ENCODE assay signal across 24 cellular contexts in the genomic region with DNA sequence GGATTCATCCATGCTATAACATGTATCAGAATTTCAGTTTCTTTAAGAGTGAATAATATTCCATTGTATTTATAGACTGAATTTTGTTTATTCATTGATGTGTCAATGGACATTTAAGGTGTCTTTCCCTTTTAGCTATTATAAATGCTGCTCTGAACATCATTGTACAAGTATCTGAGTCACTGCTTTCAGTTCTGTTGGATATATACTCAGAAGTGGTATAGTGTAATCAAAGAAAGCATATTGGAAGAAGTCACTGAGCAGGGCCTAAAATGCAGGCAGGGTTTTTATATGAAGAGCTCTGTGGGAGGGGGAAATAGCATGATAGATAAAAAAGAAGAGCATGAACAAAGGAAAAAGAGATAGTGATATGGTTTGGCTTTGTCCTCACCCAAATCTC. TPM values are rescaled to one million over a fixed set of nuclear protein-coding genes. Genes with fewer than 3 reads are reported as not detected.
DNase-seq lines count a peak whose midpoint lies in the region; ATAC-seq and TF ChIP-seq lines count a peak whose summit lies in the region.
"Had no signal": no experiment of that assay in that cellular context is flagged by ENCODE, and none has a peak within 500 bp of the region (broad histone marks: within the 10 kb centered on the region; RNA-seq: fewer than 3 reads in every experiment).

No MANE protein-coding gene starts in this region.

- no peak for TF ChIP-seq CTCF in activated CD8-positive, alpha-beta T cell treated with anti-CD3 and anti-CD28 coated beads for 36 hours (IDR thresholded peaks at IDR 0.05)
- no peak for TF ChIP-seq CTCF in endothelial cell (IDR thresholded peaks at IDR 0.05; ENCODE audit: unreplicated experiment)
- TF ChIP-seq CTCF in RWPE1 (conservative IDR thresholded peaks at IDR 0.05; ENCODE audit: low read depth): no peak

- peaks cover 7% of the 10 kb centered on the region for H3K4me1 Mint-ChIP-seq in activated CD8-positive, alpha-beta T cell treated with anti-CD3 and anti-CD28 coated beads for 36 hours (ENCODE audit: low read depth)
- H3K4me1 Mint-ChIP-seq in activated CD8-positive, alpha-beta T cell treated with anti-CD3 and anti-CD28 coated beads, Interleukin-2, amount 10 ng/mL, durations not matched to agents 7 days and 5 days (ENCODE audit: low read depth): no peaks in the 10 kb centered on the region
- peaks cover 14% of the 10 kb centered on the region for H3K4me1 Mint-ChIP-seq in activated naive CD4-positive, alpha-beta T cell treated with anti-CD3 and anti-CD28 coated beads for 36 hours (ENCODE audit: low read depth)
- no peaks in the 10 kb centered on the region for H3K4me1 Mint-ChIP-seq in endothelial cell (ENCODE audit: unreplicated experiment)
- H3K4me1 Mint-ChIP-seq in stimulated activated effector memory CD8-positive, alpha-beta T cell treated with anti-CD3 and anti-CD28 coated beads, Interleukin-12 subunit alpha, Interleukin-12 subunit beta, amount 100 ng/mL, for 72 hours: no peaks in the 10 kb centered on the region
- H3K4me1 Mint-ChIP-seq: CD14-positive monocyte had no signal

- CTCF ChIA-PET in activated CD8-positive, alpha-beta T cell treated with anti-CD3 and anti-CD28 coated beads for 36 hours (lab: Charles Lee): interaction anchor here (0.7 kb wide), 1 partner anchor 16 kb away, joined by 3 read pairs; no protein-coding TSS in a partner anchor
- CTCF ChIA-PET in activated CD8-positive, alpha-beta T cell treated with anti-CD3 and anti-CD28 coated beads, Interleukin-2, amount 10 ng/mL, durations not matched to agents 7 days and 5 days (lab: Charles Lee): no interaction called here
- CTCF ChIA-PET in activated naive CD4-positive, alpha-beta T cell treated with anti-CD3 and anti-CD28 coated beads for 36 hours (lab: Charles Lee): no interaction called here
- CTCF ChIA-PET in RWPE1 (lab: Yijun Ruan, JAX): interaction anchor here (0.5 kb wide), 1 partner anchor 570 kb away, joined by 3 read pairs; no protein-coding TSS in a partner anchor

- H3K27ac ChIP-seq in RWPE1: no peak overlapping the region
- H3K27ac ChIP-seq: A549; BLaER1 treated with 17β-estradiol and CSF1 and Interleukin-3, amounts not matched to agents 10 nM and 100 nM; GM23248 had no signal

- intact Hi-C loops in activated CD8-positive, alpha-beta T cell treated with anti-CD3 and anti-CD28 coated beads for 36 hours (cut with micrococcal nuclease): no loop called here
- intact Hi-C loops in activated naive CD4-positive, alpha-beta T cell treated with anti-CD3 and anti-CD28 coated beads for 36 hours (cut with micrococcal nuclease): no loop called here

- no peak overlapping the region for H3K27ac Mint-ChIP-seq in activated CD8-positive, alpha-beta T cell treated with anti-CD3 and anti-CD28 coated beads for 36 hours
- H3K27ac Mint-ChIP-seq in activated CD8-positive, alpha-beta T cell treated with anti-CD3 and anti-CD28 coated beads, Interleukin-2, amount 10 ng/mL, durations not matched to agents 7 days and 5 days: no peak overlapping the region
- H3K27ac Mint-ChIP-seq in activated naive CD4-positive, alpha-beta T cell treated with anti-CD3 and anti-CD28 coated beads for 36 hours: peak overlapping the region; percentile 10
- no peak overlapping the region for H3K27ac Mint-ChIP-seq in endothelial cell (ENCODE audit: unreplicated experiment)
- peak overlapping the region; percentile 3 for H3K27ac Mint-ChIP-seq in stimulated activated effector memory CD8-positive, alpha-beta T cell treated with anti-CD3 and anti-CD28 coated beads, Interleukin-12 subunit alpha, Interleukin-12 subunit beta, amount 100 ng/mL, for 72 hours
- H3K27ac Mint-ChIP-seq: CD14-positive monocyte; CD4-positive, alpha-beta T cell had no signal

- peak; percentile 27 for ATAC-seq in activated CD8-positive, alpha-beta T cell treated with anti-CD3 and anti-CD28 coated beads for 36 hours
- ATAC-seq in activated CD8-positive, alpha-beta T cell treated with anti-CD3 and anti-CD28 coated beads, Interleukin-2, amount 10 ng/mL, durations not matched to agents 7 days and 5 days: no peak
- ATAC-seq in stimulated activated effector memory CD8-positive, alpha-beta T cell treated with anti-CD3 and anti-CD28 coated beads, Interleukin-12 subunit alpha, Interleukin-12 subunit beta, amount 100 ng/mL, for 72 hours: no peak
- ATAC-seq: A549, GM12878 had no signal

- POLR2A ChIA-PET in activated CD8-positive, alpha-beta T cell treated with anti-CD3 and anti-CD28 coated beads for 36 hours (lab: Charles Lee): no interaction called here
- POLR2A ChIA-PET in activated CD8-positive, alpha-beta T cell treated with anti-CD3 and anti-CD28 coated beads, Interleukin-2, amount 10 ng/mL, durations not matched to agents 7 days and 5 days (lab: Charles Lee): no interaction called here
- POLR2A ChIA-PET in RWPE1 (lab: Yijun Ruan, JAX; ENCODE audit: low non-redundant PET): no interaction called here

- no peaks in the 10 kb centered on the region for H3K27me3 Mint-ChIP-seq in activated CD8-positive, alpha-beta T cell treated with anti-CD3 and anti-CD28 coated beads for 36 hours
- H3K27me3 Mint-ChIP-seq in activated CD8-positive, alpha-beta T cell treated with anti-CD3 and anti-CD28 coated beads, Interleukin-2, amount 10 ng/mL, durations not matched to agents 7 days and 5 days (ENCODE audit: low read depth): no peaks in the 10 kb centered on the region
- no peaks in the 10 kb centered on the region for H3K27me3 Mint-ChIP-seq in activated naive CD4-positive, alpha-beta T cell treated with anti-CD3 and anti-CD28 coated beads for 36 hours (ENCODE audit: low read depth)
- H3K27me3 Mint-ChIP-seq in endothelial cell (ENCODE audit: unreplicated experiment): peaks cover 3% of the 10 kb centered on the region
- H3K27me3 Mint-ChIP-seq: CD4-positive, alpha-beta T cell; CD8-positive, alpha-beta memory T cell had no signal

- no peak overlapping the region for H3K4me3 Mint-ChIP-seq in activated CD8-positive, alpha-beta T cell treated with anti-CD3 and anti-CD28 coated beads for 36 hours
- no peak overlapping the region for H3K4me3 Mint-ChIP-seq in activated CD8-positive, alpha-beta T cell treated with anti-CD3 and anti-CD28 coated beads, Interleukin-2, amount 10 ng/mL, durations not matched to agents 7 days and 5 days
- no peak overlapping the region for H3K4me3 Mint-ChIP-seq in activated naive CD4-positive, alpha-beta T cell treated with anti-CD3 and anti-CD28 coated beads for 36 hours
- H3K4me3 Mint-ChIP-seq in endothelial cell (ENCODE audit: unreplicated experiment): peak overlapping the region; percentile 85
- no peak overlapping the region for H3K4me3 Mint-ChIP-seq in stimulated activated effector memory CD8-positive, alpha-beta T cell treated with anti-CD3 and anti-CD28 coated beads, Interleukin-12 subunit alpha, Interleukin-12 subunit beta, amount 100 ng/mL, for 72 hours
- H3K4me3 Mint-ChIP-seq: CD14-positive monocyte; CD4-positive, alpha-beta T cell; CD8-positive, alpha-beta memory T cell had no signal

- peaks cover 65% of the 10 kb centered on the region for H3K36me3 Mint-ChIP-seq in activated CD8-positive, alpha-beta T cell treated with anti-CD3 and anti-CD28 coated beads for 36 hours (ENCODE audit: low read depth)
- H3K36me3 Mint-ChIP-seq in activated CD8-positive, alpha-beta T cell treated with anti-CD3 and anti-CD28 coated beads, Interleukin-2, amount 10 ng/mL, durations not matched to agents 7 days and 5 days (ENCODE audit: low read depth): peaks cover 78% of the 10 kb centered on the region
- H3K36me3 Mint-ChIP-seq in activated naive CD4-positive, alpha-beta T cell treated with anti-CD3 and anti-CD28 coated beads for 36 hours (ENCODE audit: low read depth): peaks cover 73% of the 10 kb centered on the region
- H3K36me3 Mint-ChIP-seq in endothelial cell (ENCODE audit: low read depth, unreplicated experiment): peaks cover 57% of the 10 kb centered on the region
- H3K36me3 Mint-ChIP-seq in stimulated activated effector memory CD8-positive, alpha-beta T cell treated with anti-CD3 and anti-CD28 coated beads, Interleukin-12 subunit alpha, Interleukin-12 subunit beta, amount 100 ng/mL, for 72 hours: peaks cover 85% of the 10 kb centered on the region

- DNase-seq in activated CD8-positive, alpha-beta T cell treated with anti-CD3 and anti-CD28 coated beads for 36 hours: no peak
- no peak for DNase-seq in activated CD8-positive, alpha-beta T cell treated with anti-CD3 and anti-CD28 coated beads, Interleukin-2, amount 10 ng/mL, durations not matched to agents 7 days and 5 days
- DNase-seq in activated naive CD4-positive, alpha-beta T cell treated with anti-CD3 and anti-CD28 coated beads for 36 hours: no peak
- DNase-seq in activated naive CD4-positive, alpha-beta T cell treated with Interleukin-2 at 50 U/mL for 16 hours: no peak
- DNase-seq in endothelial cell (ENCODE audit: low spot score) (no peak), RWPE1 (ENCODE audit: low spot score) (no peak)
- DNase-seq in stimulated activated effector memory CD8-positive, alpha-beta T cell treated with anti-CD3 and anti-CD28 coated beads, Interleukin-12 subunit alpha, Interleukin-12 subunit beta, amount 100 ng/mL, for 72 hours (ENCODE audit: low spot score in 2 of 2): no peak
- DNase-seq: 8988T; ACHN; AML-193; BE2C; CD4-positive, alpha-beta T cell; CD8-positive, alpha-beta memory T cell; DMS 273 treated with DMSO at 0.1 percent for 48 hours; DMS79; EL; GDM1; GM23248; H7; HCEC 1CT had no signal

- H3K9me3 Mint-ChIP-seq in activated CD8-positive, alpha-beta T cell treated with anti-CD3 and anti-CD28 coated beads for 36 hours: peaks cover 14% of the 10 kb centered on the region
- H3K9me3 Mint-ChIP-seq in activated CD8-positive, alpha-beta T cell treated with anti-CD3 and anti-CD28 coated beads, Interleukin-2, amount 10 ng/mL, durations not matched to agents 7 days and 5 days (ENCODE audit: insufficient read depth): peaks cover 9% of the 10 kb centered on the region
- peaks cover 7% of the 10 kb centered on the region for H3K9me3 Mint-ChIP-seq in activated naive CD4-positive, alpha-beta T cell treated with anti-CD3 and anti-CD28 coated beads for 36 hours
- peaks cover 11% of the 10 kb centered on the region for H3K9me3 Mint-ChIP-seq in endothelial cell (ENCODE audit: unreplicated experiment)
- H3K9me3 Mint-ChIP-seq in stimulated activated effector memory CD8-positive, alpha-beta T cell treated with anti-CD3 and anti-CD28 coated beads, Interleukin-12 subunit alpha, Interleukin-12 subunit beta, amount 100 ng/mL, for 72 hours: peaks cover 3% of the 10 kb centered on the region
- H3K9me3 Mint-ChIP-seq: CD4-positive, alpha-beta T cell had no signal

RNA-seq across cellular contexts. Expression of a gene that starts 22.5 kb away (rescaled TPM):
- total RNA-seq in activated CD8-positive, alpha-beta T cell treated with anti-CD3 and anti-CD28 coated beads for 36 hours: 10 to 100 TPM; 22.0 to 24.4 TPM
- total RNA-seq in activated CD8-positive, alpha-beta T cell treated with anti-CD3 and anti-CD28 coated beads, Interleukin-2, amount 10 ng/mL, durations not matched to agents 7 days and 5 days: 10 to 100 TPM; 15.0 to 19.2 TPM
- 10 to 100 TPM; 27.9 to 30.9 TPM for total RNA-seq in activated naive CD4-positive, alpha-beta T cell treated with anti-CD3 and anti-CD28 coated beads for 36 hours
- total RNA-seq in endothelial cell (ENCODE audit: unreplicated experiment): 14.8 TPM

RNA-seq across cellular contexts. Expression of a gene that starts 22.6 kb away (rescaled TPM):
- 1 to 10 TPM; 6.0 to 7.5 TPM for total RNA-seq in activated CD8-positive, alpha-beta T cell treated with anti-CD3 and anti-CD28 coated beads for 36 hours
- total RNA-seq in activated CD8-positive, alpha-beta T cell treated with anti-CD3 and anti-CD28 coated beads, Interleukin-2, amount 10 ng/mL, durations not matched to agents 7 days and 5 days: 10 to 100 TPM; 15.3 to 18.0 TPM
- 10 to 100 TPM in 1 of 2 experiments, 1 to 10 TPM in 1; 8.1 to 11.3 TPM for total RNA-seq in activated naive CD4-positive, alpha-beta T cell treated with anti-CD3 and anti-CD28 coated beads for 36 hours
- total RNA-seq in endothelial cell (ENCODE audit: unreplicated experiment): 31.7 TPM

Comparison
In these comparisons a context has a peak if more than half of its experiments do, and no peak if none do; other contexts are left out.
1. CTCF ChIA-PET loops: an anchor here in activated CD8-positive, alpha-beta T cell treated with anti-CD3 and anti-CD28 coated beads for 36 hours (0.7 kb wide) and RWPE1 (0.5 kb wide); none called in activated CD8-positive, alpha-beta T cell treated with anti-CD3 and anti-CD28 coated beads, Interleukin-2, amount 10 ng/mL, durations not matched to agents 7 days and 5 days and activated naive CD4-positive, alpha-beta T cell treated with anti-CD3 and anti-CD28 coated beads for 36 hours.
2. H3K27ac Mint-ChIP-seq: peak in activated naive CD4-positive, alpha-beta T cell treated with anti-CD3 and anti-CD28 coated beads for 36 hours (single experiment) and stimulated activated effector memory CD8-positive, alpha-beta T cell treated with anti-CD3 and anti-CD28 coated beads, Interleukin-12 subunit alpha, Interleukin-12 subunit beta, amount 100 ng/mL, for 72 hours (single experiment); none in activated CD8-positive, alpha-beta T cell treated with anti-CD3 and anti-CD28 coated beads for 36 hours (single experiment), activated CD8-positive, alpha-beta T cell treated with anti-CD3 and anti-CD28 coated beads, Interleukin-2, amount 10 ng/mL, durations not matched to agents 7 days and 5 days (single experiment) and endothelial cell (single experiment).